1 cellular context compared by ENCODE assay signal in genomic region chr11:35144103-35144741, GRCh38.
TF ChIP-seq lines count a peak whose summit lies in the region.

No MANE protein-coding gene starts in this region.

TF ChIP-seq in GM23338, 12 proteins besides CTCF, POLR2A, EP300 and RAD21 (continued from another document):
- TF ChIP-seq ZNF462 (CRISPR knock-in tag; IDR thresholded peaks at IDR 0.05): no peak
- no peak for TF ChIP-seq NANOG (IDR thresholded peaks at IDR 0.05; ENCODE audit: borderline replicate concordance)
- TF ChIP-seq ZNF114 (CRISPR knock-in tag; IDR thresholded peaks at IDR 0.05): no peak
- TF ChIP-seq POLR2AphosphoS5 (IDR thresholded peaks at IDR 0.05; ENCODE audit: low read depth): no peak
